18 cellular contexts compared by ENCODE assay signal in genomic region chr3:195817578-195818135, GRCh38. TPM values are rescaled to one million over a fixed set of nuclear protein-coding genes. Genes with fewer than 3 reads are reported as not detected.
"Had no signal": no experiment of that assay in that cellular context is flagged by ENCODE, and none has a peak within 500 bp of the region (broad histone marks: within the 10 kb centered on the region; RNA-seq: fewer than 3 reads in every experiment).

No MANE protein-coding gene starts in this region.

- H3K27ac ChIP-seq: foreskin keratinocyte, left ventricle myocardium inferior, SK-N-MC, upper lobe of right lung had no signal

- H3K27me3 Mint-ChIP-seq: activated naive CD8-positive, alpha-beta T cell treated with anti-CD3 and anti-CD28 coated beads, Interleukin-2, amount 50 U/mL, for 24 hours had no signal

- FAIRE-seq: small intestine had no signal

- H3K9me3 Mint-ChIP-seq: activated naive CD4-positive, alpha-beta T cell treated with anti-CD3 and anti-CD28 coated beads for 36 hours; activated naive CD8-positive, alpha-beta T cell treated with anti-CD3 and anti-CD28 coated beads, Interleukin-2, amount 50 U/mL, for 24 hours; dendritic cell treated with granulocyte-macrophage colony-stimulating factor and Interleukin-4, amounts not matched to agents 40 ng/mL and 50 ng/mL, for 4 days; stimulated activated naive B cell treated with anti-CD40 and anti-IgM and Interleukin-4, amounts not matched to agents 10 μg/mL and 1 μg/mL and 100 μg/mL, for 72 hours; WTC11 had no signal

- H3K4me3 Mint-ChIP-seq: activated naive CD4-positive, alpha-beta T cell treated with anti-CD3 and anti-CD28 coated beads for 36 hours; activated naive CD8-positive, alpha-beta T cell treated with anti-CD3 and anti-CD28 coated beads, Interleukin-2, amount 50 U/mL, for 24 hours; dendritic cell treated with granulocyte-macrophage colony-stimulating factor and Interleukin-4, amounts not matched to agents 40 ng/mL and 50 ng/mL, for 4 days; naive thymus-derived CD4-positive, alpha-beta T cell; stimulated activated naive B cell treated with anti-CD40 and anti-IgM and Interleukin-4, amounts not matched to agents 10 μg/mL and 1 μg/mL and 100 μg/mL, for 72 hours; WTC11 had no signal

- H3K36me3 Mint-ChIP-seq: immature natural killer cell; naive thymus-derived CD4-positive, alpha-beta T cell; stimulated activated naive B cell treated with anti-CD40 and anti-IgM and Interleukin-4, amounts not matched to agents 10 μg/mL and 1 μg/mL and 100 μg/mL, for 72 hours; WTC11 had no signal

- H3K9me3 ChIP-seq: left ventricle myocardium inferior, upper lobe of right lung had no signal

- H3K36me3 ChIP-seq: left ventricle myocardium inferior, upper lobe of right lung had no signal

- H3K4me1 ChIP-seq: foreskin keratinocyte, left ventricle myocardium inferior, upper lobe of right lung had no signal

- DNase-seq: activated effector memory CD4-positive, alpha-beta T cell treated with Interleukin-2 at 50 U/mL for 16 hours; activated naive CD4-positive, alpha-beta T cell treated with anti-CD3 and anti-CD28 coated beads for 36 hours; activated naive CD8-positive, alpha-beta T cell treated with anti-CD3 and anti-CD28 coated beads, Interleukin-2, amount 50 U/mL, for 24 hours; activated T-cell treated with anti-CD3 and anti-CD28 coated beads, Interleukin-2, amount 50 U/mL, for 48 hours; effector CD4-positive, alpha-beta T cell; foreskin keratinocyte; immature natural killer cell; left ventricle myocardium inferior; naive thymus-derived CD4-positive, alpha-beta T cell; small intestine; stimulated activated CD4-positive, alpha-beta T cell treated with anti-CD3 and anti-CD28 coated beads, Interleukin-15, amount 100 ng/mL, for 24 hours; stimulated activated naive B cell treated with anti-CD40 and anti-IgM and Interleukin-4, amounts not matched to agents 10 μg/mL and 1 μg/mL and 100 μg/mL, for 72 hours; upper lobe of right lung had no signal

- H3K4me3 ChIP-seq: left ventricle myocardium inferior, SK-N-MC, upper lobe of right lung had no signal

- H3K27ac Mint-ChIP-seq: activated naive CD4-positive, alpha-beta T cell treated with anti-CD3 and anti-CD28 coated beads for 36 hours; activated naive CD8-positive, alpha-beta T cell treated with anti-CD3 and anti-CD28 coated beads, Interleukin-2, amount 50 U/mL, for 24 hours; dendritic cell treated with granulocyte-macrophage colony-stimulating factor and Interleukin-4, amounts not matched to agents 40 ng/mL and 50 ng/mL, for 4 days; stimulated activated naive B cell treated with anti-CD40 and anti-IgM and Interleukin-4, amounts not matched to agents 10 μg/mL and 1 μg/mL and 100 μg/mL, for 72 hours; WTC11 had no signal

- H3K4me1 Mint-ChIP-seq: activated naive CD8-positive, alpha-beta T cell treated with anti-CD3 and anti-CD28 coated beads, Interleukin-2, amount 50 U/mL, for 24 hours; stimulated activated naive B cell treated with anti-CD40 and anti-IgM and Interleukin-4, amounts not matched to agents 10 μg/mL and 1 μg/mL and 100 μg/mL, for 72 hours; WTC11 had no signal

RNA-seq across cellular contexts. Expression of gene MUC4, which starts 5.9 kb away (rescaled TPM):
- total RNA-seq: foreskin keratinocyte, lung microvascular endothelial cell, subcutaneous adipose tissue had no signal
- polyA plus RNA-seq: foreskin keratinocyte; naive thymus-derived CD4-positive, alpha-beta T cell had no signal
